18 cellular contexts compared by ENCODE assay signal in the genomic region with DNA sequence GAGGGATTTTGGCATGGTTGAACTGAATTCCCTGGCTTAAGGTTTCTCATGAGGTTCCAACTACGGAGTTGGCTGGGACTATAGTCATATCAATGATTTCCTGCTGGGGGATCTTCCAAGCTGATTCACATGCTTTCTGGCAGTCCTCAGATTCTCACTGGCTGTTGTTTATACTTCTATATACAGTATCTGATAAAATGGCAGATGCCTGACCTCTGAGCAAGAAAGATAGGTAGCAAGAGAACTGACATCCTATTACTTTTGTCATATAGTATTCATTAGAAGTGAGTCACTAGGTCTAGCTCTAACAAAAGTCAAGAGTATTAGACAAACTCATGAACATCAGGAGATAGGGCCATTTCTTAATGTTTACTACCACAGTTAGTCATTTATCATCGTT.
"Had no signal": no experiment of that assay in that cellular context is flagged by ENCODE, and none has a peak within 500 bp of the region (broad histone marks: within the 10 kb centered on the region; RNA-seq: fewer than 3 reads in every experiment).

No MANE protein-coding gene starts in this region.

- DNase-seq: activated CD4-positive, alpha-beta T cell treated with anti-CD3 and anti-CD28 coated beads for 4 hours; activated CD8-positive, alpha-beta T cell treated with anti-CD3 and anti-CD28 coated beads for 36 hours; activated effector memory CD4-positive, alpha-beta T cell treated with Interleukin-2 at 50 U/mL for 16 hours; activated T-cell treated with anti-CD3 and anti-CD28 coated beads, Interleukin-2, amount 50 U/mL, for 4 hours; amygdala; foreskin melanocyte; immature natural killer cell; nephron progenitor cell; psoas muscle; spleen; stomach; T-helper 17 cell; testis; upper lobe of left lung had no signal

- ATAC-seq: activated CD8-positive, alpha-beta T cell treated with anti-CD3 and anti-CD28 coated beads for 36 hours; activated T-cell treated with anti-CD3 and anti-CD28 coated beads, Interleukin-2, amount 50 U/mL, for 4 hours; psoas muscle; sciatic nerve; T-helper 17 cell had no signal

- H3K4me1 ChIP-seq: esophagus muscularis mucosa, psoas muscle, spleen, stomach, testis, upper lobe of left lung had no signal

- H3K4me3 ChIP-seq: cardiac muscle cell, coronary artery, esophagus muscularis mucosa, psoas muscle, spleen, stomach, testis, upper lobe of left lung had no signal

- H3K27ac ChIP-seq: cardiac muscle cell, coronary artery, esophagus muscularis mucosa, psoas muscle, spleen, stomach, testis, upper lobe of left lung had no signal

- H3K36me3 ChIP-seq: cardiac muscle cell, esophagus muscularis mucosa, spleen, stomach, upper lobe of left lung had no signal

- H3K9me3 ChIP-seq: psoas muscle, testis, upper lobe of left lung had no signal

- H3K27me3 ChIP-seq: cardiac muscle cell, esophagus muscularis mucosa, spleen, stomach, testis, upper lobe of left lung had no signal
